ENCODE assay signal across 1 cellular context in genomic region chr1:221394011-221394544, GRCh38.
TF ChIP-seq lines count a peak whose summit lies in the region.

No MANE protein-coding gene starts in this region.

TF ChIP-seq in HEK293, 187 proteins besides CTCF, POLR2A, EP300 and RAD21 (continued from another document and continues in another):
- TF ChIP-seq PRDM2 (tag by site-specific recombination; IDR thresholded peaks at IDR 0.05; ENCODE audit: borderline replicate concordance) (no peak), SP7 (tag by site-specific recombination; IDR thresholded peaks at IDR 0.05) (peak; percentile 92), ZNF266 (tag by site-specific recombination; IDR thresholded peaks at IDR 0.05; ENCODE audit: low read depth) (no peak), ZFP41 (tag by site-specific recombination; IDR thresholded peaks at IDR 0.05; ENCODE audit: borderline replicate concordance) (no peak), ZSCAN30 (tag by site-specific recombination; IDR thresholded peaks at IDR 0.05) (0 out of 2 replicates have a peak, but pooled peaks have one; percentile 21), OVOL3 (tag by site-specific recombination; IDR thresholded peaks at IDR 0.05) (peak; percentile 94), ZNF18 (tag by site-specific recombination; IDR thresholded peaks at IDR 0.05) (peak; percentile 91), ZBTB26 (tag by site-specific recombination; optimal IDR thresholded peaks at IDR 0.05) (no peak), ZNF350 (tag by site-specific recombination; IDR thresholded peaks at IDR 0.05) (no peak), ZNF169 (tag by site-specific recombination; IDR thresholded peaks at IDR 0.05) (no peak), ZSCAN4 (tag by site-specific recombination; IDR thresholded peaks at IDR 0.05) (peak; percentile 46; the same call in 1 of the 2 replicates), ZNF221 (tag by site-specific recombination; IDR thresholded peaks at IDR 0.05; ENCODE audit: borderline replicate concordance) (no peak), ZNF837 (tag by site-specific recombination; IDR thresholded peaks at IDR 0.05) (no peak), ZNF23 (tag by site-specific recombination; IDR thresholded peaks at IDR 0.05; ENCODE audit: borderline replicate concordance) (no peak), GLI2 (tag by site-specific recombination; IDR thresholded peaks at IDR 0.05; ENCODE audit: borderline replicate concordance, low read depth) (peak; percentile 92), AEBP2 (tag by site-specific recombination; IDR thresholded peaks at IDR 0.05; ENCODE audit: borderline replicate concordance) (no peak), ATF2 (tag by site-specific recombination; IDR thresholded peaks at IDR 0.05; ENCODE audit: low read depth) (peak; percentile 60), ZNF501 (tag by site-specific recombination; IDR thresholded peaks at IDR 0.05) (peak; percentile 60), RBAK (tag by site-specific recombination; IDR thresholded peaks at IDR 0.05) (no peak), ZBTB44 (tag by site-specific recombination; IDR thresholded peaks at IDR 0.05) (peak; percentile 83), ZFP37 (tag by site-specific recombination; IDR thresholded peaks at IDR 0.05) (0 out of 2 replicates have a peak, but pooled peaks have one; percentile 34), ZNF324 (tag by site-specific recombination; IDR thresholded peaks at IDR 0.05) (no peak), GLI4 (tag by site-specific recombination; IDR thresholded peaks at IDR 0.05) (no peak), KLF8 (tag by site-specific recombination; IDR thresholded peaks at IDR 0.05) (peak; percentile 86), ZNF140 (tag by site-specific recombination; IDR thresholded peaks at IDR 0.05) (no peak), TSHZ1 (tag by site-specific recombination; IDR thresholded peaks at IDR 0.05; ENCODE audit: borderline replicate concordance) (peak; percentile 95), BCL11A (tag by site-specific recombination; IDR thresholded peaks at IDR 0.05; ENCODE audit: low read depth) (peak; percentile 92), ZNF223 (tag by site-specific recombination; IDR thresholded peaks at IDR 0.05) (no peak), BCL11B (tag by site-specific recombination; IDR thresholded peaks at IDR 0.05; ENCODE audit: low read depth) (peak; percentile 94), PBX3 (CRISPR knock-in tag; IDR thresholded peaks at IDR 0.05) (no peak), ZNF416 (tag by site-specific recombination; IDR thresholded peaks at IDR 0.05) (no peak), KLF1 (tag by site-specific recombination; IDR thresholded peaks at IDR 0.05) (no peak), ZNF639 (tag by site-specific recombination; IDR thresholded peaks at IDR 0.05) (peak; percentile 97), ZNF629 (tag by site-specific recombination; IDR thresholded peaks at IDR 0.05) (peak; percentile 95), ZNF426 (tag by site-specific recombination; IDR thresholded peaks at IDR 0.05) (no peak), TRIM28 (IDR thresholded peaks at IDR 0.05; ENCODE audit: borderline replicate concordance, low read length) (no peak)
